35 cellular contexts compared by ENCODE assay signal in genomic region chr14:97116546-97116945, GRCh38.
"Had no signal": no experiment of that assay in that cellular context is flagged by ENCODE, and none has a peak within 500 bp of the region (broad histone marks: within the 10 kb centered on the region; RNA-seq: fewer than 3 reads in every experiment).

No MANE protein-coding gene starts in this region.

- H3K27ac Mint-ChIP-seq: activated B cell treated with CpG ODN at 0.5 μM for 24 hours; activated CD8-positive, alpha-beta T cell treated with anti-CD3 and anti-CD28 coated beads for 36 hours; activated naive CD4-positive, alpha-beta T cell treated with anti-CD3 and anti-CD28 coated beads for 36 hours; activated naive CD4-positive, alpha-beta T cell treated with anti-CD3 and anti-CD28 coated beads, Interleukin-2, amount 50 U/mL, for 24 hours; activated naive CD8-positive, alpha-beta T cell treated with anti-CD3 and anti-CD28 coated beads for 36 hours; activated naive CD8-positive, alpha-beta T cell treated with anti-CD3 and anti-CD28 coated beads, Interleukin-2, amount 50 U/mL, for 24 hours; activated T-helper 1 cell treated with anti-CD3 and anti-CD28 coated beads, Interleukin-12 subunit alpha, Interleukin-12 subunit beta, Interleukin-2, Interleukin-4 antibody, amounts not matched to agents 30 ng/mL and 10 ng/mL and 1 ng/mL, durations not matched to agents 14 hours and 24 hours and 36 hours; activated T-helper 2 cell treated with anti-CD3 and anti-CD28 coated beads, Interferon-gamma antibody, Interleukin-2, Interleukin-4, amounts not matched to agents 10 μg/mL and 5 μg/mL and 100 μg/mL, durations not matched to agents 14 hours and 24 hours and 36 hours; effector memory CD8-positive, alpha-beta T cell; T-helper 17 cell; T-helper 2 cell treated with Interferon-gamma antibody and Interleukin-4, amounts not matched to agents 5 μg/mL and 100 μg/mL, for 36 hours had no signal

- H3K36me3 Mint-ChIP-seq: activated naive CD4-positive, alpha-beta T cell treated with anti-CD3 and anti-CD28 coated beads, Interleukin-2, amount 50 U/mL, for 24 hours; activated naive CD8-positive, alpha-beta T cell treated with anti-CD3 and anti-CD28 coated beads for 36 hours had no signal

- H3K9me3 Mint-ChIP-seq: activated B cell treated with CpG ODN at 0.5 μM for 24 hours; activated CD8-positive, alpha-beta T cell treated with anti-CD3 and anti-CD28 coated beads for 36 hours; activated naive CD4-positive, alpha-beta T cell treated with anti-CD3 and anti-CD28 coated beads for 36 hours; activated naive CD4-positive, alpha-beta T cell treated with anti-CD3 and anti-CD28 coated beads, Interleukin-2, amount 50 U/mL, for 24 hours; activated naive CD8-positive, alpha-beta T cell treated with anti-CD3 and anti-CD28 coated beads for 36 hours; activated naive CD8-positive, alpha-beta T cell treated with anti-CD3 and anti-CD28 coated beads, Interleukin-2, amount 50 U/mL, for 24 hours; activated T-cell treated with anti-CD3 and anti-CD28 coated beads, Interleukin-2, amount 50 U/mL, for 4 hours; activated T-helper 1 cell treated with anti-CD3 and anti-CD28 coated beads, Interleukin-12 subunit alpha, Interleukin-12 subunit beta, Interleukin-2, Interleukin-4 antibody, amounts not matched to agents 30 ng/mL and 10 ng/mL and 1 ng/mL, durations not matched to agents 14 hours and 24 hours and 36 hours; activated T-helper 2 cell treated with anti-CD3 and anti-CD28 coated beads, Interferon-gamma antibody, Interleukin-2, Interleukin-4, amounts not matched to agents 10 μg/mL and 5 μg/mL and 100 μg/mL, durations not matched to agents 14 hours and 24 hours and 36 hours; effector memory CD8-positive, alpha-beta T cell; T-helper 2 cell treated with Interferon-gamma antibody and Interleukin-4, amounts not matched to agents 5 μg/mL and 100 μg/mL, for 36 hours had no signal

- H3K27me3 Mint-ChIP-seq: activated naive CD4-positive, alpha-beta T cell treated with anti-CD3 and anti-CD28 coated beads, Interleukin-2, amount 50 U/mL, for 24 hours; activated naive CD8-positive, alpha-beta T cell treated with anti-CD3 and anti-CD28 coated beads, Interleukin-2, amount 50 U/mL, for 24 hours had no signal

- H3K4me3 ChIP-seq: adrenal gland, body of pancreas, esophagus muscularis mucosa, gastrocnemius medialis, heart right ventricle, hepatocyte had no signal

- DNase-seq: activated B cell treated with CpG ODN at 0.5 μM for 24 hours; activated CD4-positive, alpha-beta T cell treated with anti-CD3 and anti-CD28 coated beads for 48 hours; activated CD4-positive, alpha-beta T cell treated with anti-CD3 and anti-CD28 coated beads, Interleukin-2, amount 50 U/mL, for 1 hour; activated CD4-positive, alpha-beta T cell treated with anti-CD3 and anti-CD28 coated beads, Interleukin-2, amount 50 U/mL, for 48 hours; activated CD8-positive, alpha-beta memory T cell treated with anti-CD3 and anti-CD28 coated beads for 24 hours; activated CD8-positive, alpha-beta T cell treated with anti-CD3 and anti-CD28 coated beads for 36 hours; activated effector memory CD4-positive, alpha-beta T cell treated with anti-CD3 and anti-CD28 coated beads, Interleukin-2, amount 50 U/mL, for 16 hours; activated naive CD4-positive, alpha-beta T cell treated with anti-CD3 and anti-CD28 coated beads for 36 hours; activated naive CD8-positive, alpha-beta T cell treated with anti-CD3 and anti-CD28 coated beads for 36 hours; activated naive CD8-positive, alpha-beta T cell treated with anti-CD3 and anti-CD28 coated beads, Interleukin-2, amount 50 U/mL, for 24 hours; activated T-cell treated with anti-CD3 and anti-CD28 coated beads, Interleukin-2, amount 50 U/mL, for 4 hours; amygdala; aorta; body of pancreas; caudate nucleus; cortex of kidney; dermis blood vessel endothelial cell; effector CD4-positive, alpha-beta T cell; effector memory CD8-positive, alpha-beta T cell; erythroblast; foreskin keratinocyte; gastrocnemius medialis; glutamatergic neuron; heart right ventricle; T-helper 17 cell; T1000 had no signal

- H3K9me3 ChIP-seq: adrenal gland, body of pancreas, esophagus muscularis mucosa, gastrocnemius medialis, heart right ventricle had no signal

- H3K27me3 ChIP-seq: adrenal gland, foreskin keratinocyte, gastrocnemius medialis, hepatocyte had no signal

- H3K4me3 Mint-ChIP-seq: activated B cell treated with CpG ODN at 0.5 μM for 24 hours; activated CD8-positive, alpha-beta T cell treated with anti-CD3 and anti-CD28 coated beads for 36 hours; activated naive CD4-positive, alpha-beta T cell treated with anti-CD3 and anti-CD28 coated beads for 36 hours; activated naive CD4-positive, alpha-beta T cell treated with anti-CD3 and anti-CD28 coated beads, Interleukin-2, amount 50 U/mL, for 24 hours; activated naive CD8-positive, alpha-beta T cell treated with anti-CD3 and anti-CD28 coated beads for 36 hours; activated naive CD8-positive, alpha-beta T cell treated with anti-CD3 and anti-CD28 coated beads, Interleukin-2, amount 50 U/mL, for 24 hours; activated T-cell treated with anti-CD3 and anti-CD28 coated beads, Interleukin-2, amount 50 U/mL, for 4 hours; activated T-helper 1 cell treated with anti-CD3 and anti-CD28 coated beads, Interleukin-12 subunit alpha, Interleukin-12 subunit beta, Interleukin-2, Interleukin-4 antibody, amounts not matched to agents 30 ng/mL and 10 ng/mL and 1 ng/mL, durations not matched to agents 14 hours and 24 hours and 36 hours; effector memory CD8-positive, alpha-beta T cell; T-helper 17 cell; T-helper 2 cell treated with Interferon-gamma antibody and Interleukin-4, amounts not matched to agents 5 μg/mL and 100 μg/mL, for 36 hours had no signal

- ATAC-seq: activated CD4-positive, CD25-positive, alpha-beta regulatory T cell treated with anti-CD3 and anti-CD28 coated beads, Interleukin-2, amount 50 U/mL, for 24 hours; activated CD8-positive, alpha-beta T cell treated with anti-CD3 and anti-CD28 coated beads for 36 hours; activated naive CD8-positive, alpha-beta T cell treated with anti-CD3 and anti-CD28 coated beads, Interleukin-2, amount 50 U/mL, for 24 hours; activated T-cell treated with anti-CD3 and anti-CD28 coated beads, Interleukin-2, amount 50 U/mL, for 4 hours; body of pancreas; effector memory CD8-positive, alpha-beta T cell; foreskin keratinocyte; gastrocnemius medialis; heart right ventricle; T-helper 17 cell had no signal

- H3K36me3 ChIP-seq: adrenal gland, esophagus muscularis mucosa, gastrocnemius medialis, heart right ventricle had no signal

- H3K27ac ChIP-seq: adrenal gland, body of pancreas, esophagus muscularis mucosa, foreskin keratinocyte, gastrocnemius medialis, heart right ventricle, hepatocyte, VCaP had no signal
